ENCODE assay signal across 15 cellular contexts in the genomic region with DNA sequence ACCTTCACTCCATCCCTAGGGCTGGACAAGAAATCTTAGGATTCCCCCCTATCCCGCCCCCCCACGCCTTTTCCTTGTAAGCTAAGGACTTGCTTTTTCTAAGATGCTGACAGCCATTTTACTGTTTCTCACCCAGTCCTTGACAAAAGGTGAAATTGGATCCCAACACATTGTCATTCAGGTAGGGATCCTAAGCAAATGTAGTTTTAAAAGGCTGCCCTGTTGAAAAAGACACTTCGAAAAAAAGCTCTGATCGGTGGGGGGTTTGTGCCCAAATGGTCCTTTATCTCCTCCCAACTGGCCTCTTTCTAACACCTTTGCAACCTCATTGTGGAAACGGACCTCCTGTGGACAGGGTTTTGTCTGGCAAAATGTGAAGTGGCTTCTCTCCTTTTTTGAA. TPM values are rescaled to one million over a fixed set of nuclear protein-coding genes. Genes with fewer than 3 reads are reported as not detected.
DNase-seq lines count a peak whose midpoint lies in the region; ATAC-seq and TF ChIP-seq lines count a peak whose summit lies in the region.
"Had no signal": no experiment of that assay in that cellular context is flagged by ENCODE, and none has a peak within 500 bp of the region (broad histone marks: within the 10 kb centered on the region; RNA-seq: fewer than 3 reads in every experiment).

No MANE protein-coding gene starts in this region.

- H3K9ac ChIP-seq in SK-N-MC (ENCODE audit: insufficient read length) = no peak overlapping the region
- peak overlapping the region; percentile 86 for H3K9ac ChIP-seq in iPS-20b (ENCODE audit: low read depth, low read length)

- intact Hi-C loops in upper lobe of right lung (cut with DNase I) = no loop called here

- H3K36me3 ChIP-seq in SK-N-MC (ENCODE audit: insufficient read depth, low read length) (no peaks in the 10 kb centered on the region), iPS-20b (ENCODE audit: insufficient read depth, low read depth, low read length) (peaks cover 12% of the 10 kb centered on the region; the same call in 1 of the 2 replicates), upper lobe of right lung (no peaks in the 10 kb centered on the region)
- H3K36me3 ChIP-seq: SJSA1 had no signal

- TF ChIP-seq CTCF in upper lobe of right lung (IDR thresholded peaks at IDR 0.05) = no peak

- H3K4me3 ChIP-seq in SK-N-MC = peak overlapping the region; percentile 93
- peak overlapping the region; percentile 89 for H3K4me3 ChIP-seq in iPS-20b (ENCODE audit: low read length)
- H3K4me3 ChIP-seq in upper lobe of right lung = peak overlapping the region; percentile 68
- H3K4me3 ChIP-seq: SJSA1 had no signal

- H3K9me3 ChIP-seq in SK-N-MC (ENCODE audit: low read depth, low read length) (no peaks in the 10 kb centered on the region), iPS-20b (ENCODE audit: insufficient read depth, low read depth, low read length) (no peaks in the 10 kb centered on the region), upper lobe of right lung (no peaks in the 10 kb centered on the region)
- H3K9me3 ChIP-seq: SJSA1 had no signal

- peaks cover 38% of the 10 kb centered on the region for H3K4me1 ChIP-seq in iPS-20b (ENCODE audit: insufficient read depth, low read length)
- peaks cover 33% of the 10 kb centered on the region for H3K4me1 ChIP-seq in upper lobe of right lung

- ATAC-seq in upper lobe of right lung = no peak
- no peak for ATAC-seq in HG03045 (IDR thresholded peaks at IDR 0.05; ENCODE audit: unreplicated experiment)

- no peak overlapping the region for H3K27ac ChIP-seq in SK-N-MC
- peak overlapping the region; percentile 29 for H3K27ac ChIP-seq in iPS-20b (ENCODE audit: low read length)
- no peak overlapping the region for H3K27ac ChIP-seq in upper lobe of right lung
- H3K27ac ChIP-seq: SJSA1 had no signal

- peak; percentile 90 for DNase-seq in NCI-H146 (lab: John Stamatoyannopoulos, UW)
- no peak for DNase-seq in SK-N-MC (ENCODE audit: low read depth, low spot score)
- no peak for DNase-seq in upper lobe of right lung
- no peak for DNase-seq in UCSD-AML1 (lab: John Stamatoyannopoulos, UW; ENCODE audit: unreplicated experiment)
- no peak for DNase-seq in stimulated activated CD4-positive, alpha-beta T cell treated with anti-CD3 and anti-CD28 coated beads, Interleukin-12 subunit alpha, Interleukin-12 subunit beta, amount 100 ng/mL, for 4 hours
- DNase-seq: activated CD8-positive, alpha-beta memory T cell treated with anti-CD3 and anti-CD28 coated beads for 24 hours; activated gamma-delta T cell treated with Interleukin-2 at 50 U/mL for 16 hours; kidney; NCI-H2029 treated with DMSO at 0.1 percent for 48 hours; retina; stimulated activated CD4-positive, alpha-beta T cell treated with anti-CD3 and anti-CD28 coated beads, Interleukin-1b, Interleukin-23, amount 100 ng/mL, for 48 hours had no signal

- H3K27me3 ChIP-seq in iPS-20b (ENCODE audit: insufficient read depth, low read length) (peaks cover 19% of the 10 kb centered on the region), upper lobe of right lung (peaks cover 7% of the 10 kb centered on the region)

RNA-seq across cellular contexts. Expression of gene CACHD1, which starts 2.9 kb away (rescaled TPM):
- total RNA-seq in upper lobe of right lung = 31.8 TPM
- total RNA-seq: myocyte had no signal
